Comparison of ENCODE assay signal across 1 cellular context in the genomic region with DNA sequence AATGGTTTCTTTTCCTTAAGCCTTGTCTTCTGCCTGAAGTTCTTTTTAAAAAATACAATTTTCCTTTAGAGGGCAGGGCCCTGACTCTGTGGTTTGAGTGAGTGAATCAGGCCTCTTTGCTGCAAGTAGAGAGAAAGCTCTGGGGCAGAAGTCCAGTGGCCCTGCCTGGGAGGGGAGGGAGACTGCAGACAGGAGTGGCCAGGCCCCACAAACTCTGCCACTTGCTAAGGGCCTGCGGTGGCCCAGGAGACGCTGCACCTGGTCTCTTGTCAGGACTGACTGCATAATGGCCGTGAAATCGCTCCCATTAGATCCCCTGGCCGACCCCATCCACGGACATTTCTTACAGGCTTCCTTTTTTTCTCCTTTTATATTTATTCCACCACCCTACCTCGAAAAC.
TF ChIP-seq lines count a peak whose summit lies in the region.

No MANE protein-coding gene starts in this region.

TF ChIP-seq in GM23338, 12 proteins besides CTCF, POLR2A, EP300 and RAD21 (continued from another document):
- TF ChIP-seq, protein P1, sequence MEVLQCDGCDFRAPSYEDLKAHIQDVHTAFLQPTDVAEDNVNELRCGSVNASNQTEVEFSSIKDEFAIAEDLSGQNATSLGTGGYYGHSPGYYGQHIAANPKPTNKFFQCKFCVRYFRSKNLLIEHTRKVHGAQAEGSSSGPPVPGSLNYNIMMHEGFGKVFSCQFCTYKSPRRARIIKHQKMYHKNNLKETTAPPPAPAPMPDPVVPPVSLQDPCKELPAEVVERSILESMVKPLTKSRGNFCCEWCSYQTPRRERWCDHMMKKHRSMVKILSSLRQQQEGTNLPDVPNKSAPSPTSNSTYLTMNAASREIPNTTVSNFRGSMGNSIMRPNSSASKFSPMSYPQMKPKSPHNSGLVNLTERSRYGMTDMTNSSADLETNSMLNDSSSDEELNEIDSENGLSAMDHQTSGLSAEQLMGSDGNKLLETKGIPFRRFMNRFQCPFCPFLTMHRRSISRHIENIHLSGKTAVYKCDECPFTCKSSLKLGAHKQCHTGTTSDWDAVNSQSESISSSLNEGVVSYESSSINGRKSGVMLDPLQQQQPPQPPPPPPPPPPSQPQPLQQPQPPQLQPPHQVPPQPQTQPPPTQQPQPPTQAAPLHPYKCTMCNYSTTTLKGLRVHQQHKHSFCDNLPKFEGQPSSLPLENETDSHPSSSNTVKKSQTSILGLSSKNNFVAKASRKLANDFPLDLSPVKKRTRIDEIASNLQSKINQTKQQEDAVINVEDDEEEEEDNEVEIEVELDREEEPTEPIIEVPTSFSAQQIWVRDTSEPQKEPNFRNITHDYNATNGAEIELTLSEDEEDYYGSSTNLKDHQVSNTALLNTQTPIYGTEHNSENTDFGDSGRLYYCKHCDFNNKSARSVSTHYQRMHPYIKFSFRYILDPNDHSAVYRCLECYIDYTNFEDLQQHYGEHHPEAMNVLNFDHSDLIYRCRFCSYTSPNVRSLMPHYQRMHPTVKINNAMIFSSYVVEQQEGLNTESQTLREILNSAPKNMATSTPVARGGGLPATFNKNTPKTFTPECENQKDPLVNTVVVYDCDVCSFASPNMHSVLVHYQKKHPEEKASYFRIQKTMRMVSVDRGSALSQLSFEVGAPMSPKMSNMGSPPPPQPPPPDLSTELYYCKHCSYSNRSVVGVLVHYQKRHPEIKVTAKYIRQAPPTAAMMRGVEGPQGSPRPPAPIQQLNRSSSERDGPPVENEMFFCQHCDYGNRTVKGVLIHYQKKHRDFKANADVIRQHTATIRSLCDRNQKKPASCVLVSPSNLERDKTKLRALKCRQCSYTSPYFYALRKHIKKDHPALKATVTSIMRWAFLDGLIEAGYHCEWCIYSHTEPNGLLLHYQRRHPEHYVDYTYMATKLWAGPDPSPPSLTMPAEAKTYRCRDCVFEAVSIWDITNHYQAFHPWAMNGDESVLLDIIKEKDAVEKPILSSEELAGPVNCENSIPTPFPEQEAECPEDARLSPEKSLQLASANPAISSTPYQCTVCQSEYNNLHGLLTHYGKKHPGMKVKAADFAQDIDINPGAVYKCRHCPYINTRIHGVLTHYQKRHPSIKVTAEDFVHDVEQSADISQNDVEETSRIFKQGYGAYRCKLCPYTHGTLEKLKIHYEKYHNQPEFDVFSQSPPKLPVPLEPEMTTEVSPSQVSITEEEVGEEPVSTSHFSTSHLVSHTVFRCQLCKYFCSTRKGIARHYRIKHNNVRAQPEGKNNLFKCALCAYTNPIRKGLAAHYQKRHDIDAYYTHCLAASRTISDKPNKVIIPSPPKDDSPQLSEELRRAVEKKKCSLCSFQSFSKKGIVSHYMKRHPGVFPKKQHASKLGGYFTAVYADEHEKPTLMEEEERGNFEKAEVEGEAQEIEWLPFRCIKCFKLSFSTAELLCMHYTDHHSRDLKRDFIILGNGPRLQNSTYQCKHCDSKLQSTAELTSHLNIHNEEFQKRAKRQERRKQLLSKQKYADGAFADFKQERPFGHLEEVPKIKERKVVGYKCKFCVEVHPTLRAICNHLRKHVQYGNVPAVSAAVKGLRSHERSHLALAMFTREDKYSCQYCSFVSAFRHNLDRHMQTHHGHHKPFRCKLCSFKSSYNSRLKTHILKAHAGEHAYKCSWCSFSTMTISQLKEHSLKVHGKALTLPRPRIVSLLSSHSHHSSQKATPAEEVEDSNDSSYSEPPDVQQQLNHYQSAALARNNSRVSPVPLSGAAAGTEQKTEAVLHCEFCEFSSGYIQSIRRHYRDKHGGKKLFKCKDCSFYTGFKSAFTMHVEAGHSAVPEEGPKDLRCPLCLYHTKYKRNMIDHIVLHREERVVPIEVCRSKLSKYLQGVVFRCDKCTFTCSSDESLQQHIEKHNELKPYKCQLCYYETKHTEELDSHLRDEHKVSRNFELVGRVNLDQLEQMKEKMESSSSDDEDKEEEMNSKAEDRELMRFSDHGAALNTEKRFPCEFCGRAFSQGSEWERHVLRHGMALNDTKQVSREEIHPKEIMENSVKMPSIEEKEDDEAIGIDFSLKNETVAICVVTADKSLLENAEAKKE (CRISPR knock-in tag; IDR thresholded peaks at IDR 0.05) = no peak
- TF ChIP-seq NANOG (IDR thresholded peaks at IDR 0.05; ENCODE audit: borderline replicate concordance) = no peak
- no peak for TF ChIP-seq ETS1 (IDR thresholded peaks at IDR 0.05)
- no peak for TF ChIP-seq ZNF331 (CRISPR knock-in tag; IDR thresholded peaks at IDR 0.05; ENCODE audit: low read depth)
TF ChIP-seq in GM23338: peak in this region for 0.
